In the genomic region with DNA sequence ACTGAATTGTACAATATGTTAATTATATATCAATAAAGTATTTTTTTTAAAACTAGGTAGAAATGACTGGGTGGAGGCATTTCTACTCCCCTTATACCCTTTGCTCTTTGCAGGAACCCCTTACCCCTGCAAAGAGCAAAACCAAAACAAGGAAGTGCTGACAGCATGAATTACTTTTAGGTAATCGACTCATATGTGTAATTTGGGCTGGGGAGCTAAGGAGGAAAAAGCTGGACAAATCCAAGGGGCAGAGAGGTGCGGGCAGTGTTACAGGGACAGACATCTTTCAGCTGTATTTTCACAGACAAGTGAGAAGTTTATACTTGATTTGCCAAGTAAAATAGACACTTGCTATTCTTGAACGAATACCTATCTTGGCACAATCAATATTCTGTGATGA, we compare ENCODE assay signal across 34 cellular contexts.
"Had no signal": no experiment of that assay in that cellular context is flagged by ENCODE, and none has a peak within 500 bp of the region (broad histone marks: within the 10 kb centered on the region; RNA-seq: fewer than 3 reads in every experiment).

No MANE protein-coding gene starts in this region.

- ATAC-seq: activated naive CD4-positive, alpha-beta T cell treated with anti-CD3 and anti-CD28 coated beads, Interleukin-2, amount 50 U/mL, for 72 hours; activated T-cell treated with anti-CD3 and anti-CD28 coated beads, Interleukin-2, amount 50 U/mL, for 4 hours; body of pancreas; PC-3 had no signal

- H3K27ac ChIP-seq: adrenal gland, body of pancreas, breast epithelium, Peyer's patch, SJSA1 had no signal

- H3K27me3 ChIP-seq: adrenal gland, body of pancreas, breast epithelium, Peyer's patch, SJSA1 had no signal

- H3K9me3 ChIP-seq: adrenal gland, body of pancreas, breast epithelium, Peyer's patch, SJSA1, SK-N-SH had no signal

- H3K27ac Mint-ChIP-seq: activated CD4-positive, alpha-beta memory T cell treated with anti-CD3 and anti-CD28 coated beads for 36 hours; activated naive CD4-positive, alpha-beta T cell treated with anti-CD3 and anti-CD28 coated beads for 36 hours; activated naive CD4-positive, alpha-beta T cell treated with anti-CD3 and anti-CD28 coated beads, Interleukin-2, amount 50 U/mL, for 72 hours; T-helper 1 cell treated with Interleukin-12 subunit alpha and Interleukin-12 subunit beta and Interleukin-4 antibody, amounts not matched to agents 30 μg/mL and 1 μg/mL, for 36 hours; T-helper 2 cell treated with Interferon-gamma antibody and Interleukin-4, amounts not matched to agents 5 μg/mL and 100 μg/mL, for 36 hours had no signal

- H3K9me3 Mint-ChIP-seq: activated CD4-positive, alpha-beta memory T cell treated with anti-CD3 and anti-CD28 coated beads for 36 hours; activated naive CD4-positive, alpha-beta T cell treated with anti-CD3 and anti-CD28 coated beads for 36 hours; activated T-cell treated with anti-CD3 and anti-CD28 coated beads, Interleukin-2, amount 50 U/mL, for 4 hours; activated T-helper 1 cell treated with anti-CD3 and anti-CD28 coated beads, Interleukin-12 subunit alpha, Interleukin-12 subunit beta, Interleukin-2, Interleukin-4 antibody, amounts not matched to agents 30 ng/mL and 10 ng/mL and 1 ng/mL, durations not matched to agents 14 hours and 24 hours and 36 hours; T-helper 1 cell treated with Interleukin-12 subunit alpha and Interleukin-12 subunit beta and Interleukin-4 antibody, amounts not matched to agents 30 μg/mL and 1 μg/mL, for 36 hours; T-helper 2 cell treated with Interferon-gamma antibody and Interleukin-4, amounts not matched to agents 5 μg/mL and 100 μg/mL, for 36 hours had no signal

- FAIRE-seq: astrocyte, TTC549 had no signal

- H3K4me3 ChIP-seq: adrenal gland, body of pancreas, breast epithelium, Peyer's patch, SJSA1 had no signal

- H3K4me3 Mint-ChIP-seq: activated CD4-positive, alpha-beta memory T cell treated with anti-CD3 and anti-CD28 coated beads for 36 hours; activated naive CD4-positive, alpha-beta T cell treated with anti-CD3 and anti-CD28 coated beads for 36 hours; activated T-cell treated with anti-CD3 and anti-CD28 coated beads, Interleukin-2, amount 50 U/mL, for 4 hours; activated T-helper 1 cell treated with anti-CD3 and anti-CD28 coated beads, Interleukin-12 subunit alpha, Interleukin-12 subunit beta, Interleukin-2, Interleukin-4 antibody, amounts not matched to agents 30 ng/mL and 10 ng/mL and 1 ng/mL, durations not matched to agents 14 hours and 24 hours and 36 hours; T-helper 1 cell treated with Interleukin-12 subunit alpha and Interleukin-12 subunit beta and Interleukin-4 antibody, amounts not matched to agents 30 μg/mL and 1 μg/mL, for 36 hours; T-helper 2 cell treated with Interferon-gamma antibody and Interleukin-4, amounts not matched to agents 5 μg/mL and 100 μg/mL, for 36 hours had no signal

- DNase-seq: activated CD4-positive, alpha-beta memory T cell treated with anti-CD3 and anti-CD28 coated beads for 36 hours; activated CD4-positive, alpha-beta T cell treated with anti-CD3 and anti-CD28 coated beads, Interleukin-2, amount 50 U/mL, for 1 hour; activated CD8-positive, alpha-beta memory T cell treated with anti-CD3 and anti-CD28 coated beads, Interleukin-2, amount 50 U/mL, for 4 hours; activated gamma-delta T cell treated with Interleukin-2 at 50 U/mL for 16 hours; activated naive CD4-positive, alpha-beta T cell treated with anti-CD3 and anti-CD28 coated beads for 36 hours; activated T-cell treated with anti-CD3 and anti-CD28 coated beads for 4 hours; activated T-cell treated with anti-CD3 and anti-CD28 coated beads, Interleukin-2, amount 50 U/mL, for 4 hours; adrenal gland; body of pancreas; Karpas-422; KBM-7; NCI-H1105; NCI-H1436; NCI-H1694; NCI-H1930; NCI-H2081 treated with DMSO at 0.1 percent for 48 hours; NCI-H226; NCI-H510A; NCI-H526; NCI-H748 treated with DMSO at 0.1 percent for 48 hours; NK-92 treated with Interleukin-12 subunit alpha and Interleukin-12 subunit beta, amount 100 ng/mL, for 24 hours; PC-3; Peyer's patch; RPMI8226; SHP77 treated with DMSO at 0.1 percent for 48 hours; SK-N-SH had no signal

- H3K4me1 ChIP-seq: body of pancreas, breast epithelium, Peyer's patch, SJSA1 had no signal

- H3K27me3 Mint-ChIP-seq: activated CD4-positive, alpha-beta memory T cell treated with anti-CD3 and anti-CD28 coated beads for 36 hours had no signal

- H3K36me3 ChIP-seq: adrenal gland, breast epithelium, SJSA1 had no signal
